ENCODE assay signal across 21 cellular contexts in genomic region chr17:50194441-50195195, GRCh38. TPM values are rescaled to one million over a fixed set of nuclear protein-coding genes. Genes with fewer than 3 reads are reported as not detected.
A peak's percentile ranks its signal among the peaks of the same experiment; 100 is the strongest.
DNase-seq lines count a peak whose midpoint lies in the region; ATAC-seq and TF ChIP-seq lines count a peak whose summit lies in the region.
"Had no signal": no experiment of that assay in that cellular context is flagged by ENCODE, and none has a peak within 500 bp of the region (broad histone marks: within the 10 kb centered on the region; RNA-seq: fewer than 3 reads in every experiment).

No MANE protein-coding gene starts in this region.

- peaks cover 0 to 31% of the 10 kb centered on the region in 2 donors for H3K4me1 ChIP-seq in right atrium auricular region
- peaks cover 36% of the 10 kb centered on the region for H3K4me1 ChIP-seq in fibroblast of lung (ENCODE audit: control insufficient read depth, extremely low read depth, insufficient read depth, low read length)
- H3K4me1 ChIP-seq in aorta (ENCODE audit: control insufficient read depth in 1 of 2, insufficient read depth in 2 of 2, low read length in 2 of 2) = no peaks in the 10 kb centered on the region

- H3K9ac ChIP-seq in fibroblast of lung (ENCODE audit: insufficient read depth, low read length) = peak overlapping the region; percentile 4

- peaks cover 95% of the 10 kb centered on the region for H3K79me2 ChIP-seq in fibroblast of lung (ENCODE audit: control insufficient read depth, insufficient read depth, low read length)

- H3K27me3 ChIP-seq in right atrium auricular region = no peaks in the 10 kb centered on the region
- H3K27me3 ChIP-seq in fibroblast of lung (ENCODE audit: control insufficient read depth, insufficient read depth, low read length) = no peaks in the 10 kb centered on the region
- no peaks in the 10 kb centered on the region for H3K27me3 ChIP-seq in aorta (ENCODE audit: control insufficient read depth in 1 of 2, insufficient read depth in 2 of 2, low read length in 1 of 2)
- H3K27me3 ChIP-seq: body of pancreas had no signal

- DNase-seq in Right ventricle myocardium superior (peak; percentile 30), right atrium auricular region (ENCODE audit: low spot score) (no peak), fibroblast of lung (ENCODE audit: low read depth in 2 of 2) (peak in 1 of 2 donors; percentile 51), posterior vena cava (ENCODE audit: low spot score) (peak; percentile 78), aorta (peak; percentile 44 to 73), ACHN (no peak), A172 (ENCODE audit: low spot score) (no peak)
- DNase-seq: activated CD4-positive, alpha-beta T cell treated with anti-CD3 and anti-CD28 coated beads, Interleukin-2, amount 50 U/mL, for 4 hours; activated naive CD4-positive, alpha-beta T cell treated with anti-CD3 and anti-CD28 coated beads for 36 hours; activated T-cell treated with anti-CD3 and anti-CD28 coated beads for 4 hours; body of pancreas; kidney glomerular epithelial cell; NCI-H1694 treated with DMSO at 0.1 percent for 48 hours; NCI-H446 treated with DMSO at 0.1 percent for 48 hours; small intestine; T-helper 1 cell; trophoblast cell had no signal

- intact Hi-C loops in Right ventricle myocardium superior (cut with DNase I) (no loop called here), posterior vena cava (cut with DNase I) (no loop called here), aorta (cut with DNase I) (loop anchor here in 1 of 2 donors (5.0 to 10.0 kb wide), 2 partner anchors 50 to 82 kb away; no protein-coding TSS in a partner anchor)

- H3K4me3 ChIP-seq in right atrium auricular region (no peak overlapping the region), fibroblast of lung (replicated peaks in 1 of 4; ENCODE audit: control extremely low read depth in 1 of 4, insufficient read depth in 1 of 4, low read depth in 3 of 4, low read length in 4 of 4) (peak overlapping the region in 1 of 4 experiments; percentile 90), aorta (ENCODE audit: low read length in 2 of 2) (no peak overlapping the region)
- H3K4me3 ChIP-seq: A549, body of pancreas, mucosa of descending colon had no signal

- peaks cover 3% of the 10 kb centered on the region for H4K20me1 ChIP-seq in fibroblast of lung (ENCODE audit: control insufficient read depth, extremely low read depth, insufficient read depth, low read length)

- in situ Hi-C loops in ACHN (cut with HindIII; ENCODE audit: low pct_ligation_motif_present, low pct_unique_long_range_greater_than_20kb, low sequenced_read_pairs) = no loop called here

- peaks cover 91% of the 10 kb centered on the region for H3K36me3 ChIP-seq in right atrium auricular region
- peaks cover 85% of the 10 kb centered on the region for H3K36me3 ChIP-seq in fibroblast of lung (ENCODE audit: control insufficient read depth, insufficient read depth, low read length)
- H3K36me3 ChIP-seq in aorta (ENCODE audit: control insufficient read depth in 1 of 2, insufficient read depth in 2 of 2, low read length in 1 of 2) = peaks cover 10 to 12% of the 10 kb centered on the region in 2 donors

- H3K9me3 ChIP-seq in right atrium auricular region (no peaks in the 10 kb centered on the region), fibroblast of lung (ENCODE audit: control insufficient read depth, insufficient read depth, low read depth, low read length) (no peaks in the 10 kb centered on the region), aorta (ENCODE audit: control insufficient read depth, low read length) (no peaks in the 10 kb centered on the region)
- H3K9me3 ChIP-seq: A549, body of pancreas, mucosa of descending colon had no signal

- H3K27ac ChIP-seq in right atrium auricular region (no peak overlapping the region), fibroblast of lung (ENCODE audit: insufficient read depth, low read length) (peak overlapping the region; percentile 58), aorta (ENCODE audit: low read depth in 1 of 2, low read length in 2 of 2) (peak overlapping the region in 1 of 2 donors; percentile 37)
- H3K27ac ChIP-seq: body of pancreas had no signal

- no peak for TF ChIP-seq CTCF in right atrium auricular region (IDR thresholded peaks at IDR 0.05)
- TF ChIP-seq CTCF in fibroblast of lung (conservative IDR thresholded peaks at IDR 0.05 in 1 of 2, IDR thresholded peaks at IDR 0.05 in 1 of 2; ENCODE audit: low read depth in 1 of 2, low read length in 2 of 2) = no peak

- ATAC-seq in Right ventricle myocardium superior (ENCODE audit: poor library complexity) = no peak
- ATAC-seq in aorta (ENCODE audit: low FRiP score) = no peak
- ATAC-seq in esophagus mucosa = no peak
- ATAC-seq: body of pancreas, mucosa of descending colon had no signal

- H2AFZ ChIP-seq in fibroblast of lung (ENCODE audit: low read length) = no peak overlapping the region

- peak overlapping the region; percentile 3 for H3K4me2 ChIP-seq in fibroblast of lung (ENCODE audit: extremely low read depth, insufficient read depth, low read length)
- H3K4me2 ChIP-seq: A549 had no signal

- WGBS in aorta, 2 donors = 66 to 67% methylated on average over 25 of the region's 25 CpGs

RNA-seq across cellular contexts. Expression of gene COL1A1, which starts 6.8 kb away (rescaled TPM):
- 28.1 TPM for total RNA-seq in Right ventricle myocardium superior
- total RNA-seq in right atrium auricular region = 100 to 1,000 TPM in 1 of 2 donors, 10 to 100 TPM in 1; 19.8 to 180 TPM
- 577 and 584 TPM in 2 replicates for total RNA-seq in fibroblast of lung
- polyA plus RNA-seq in fibroblast of lung = 541 and 604 TPM in 2 replicates
- polyA plus RNA-seq in fibroblast of lung (2012) = 2,129 and 2,873 TPM in 2 replicates
- 7,488 and 12,203 TPM in 2 replicates for polyA minus RNA-seq in fibroblast of lung (ENCODE audit: low replicate concordance)
- 1,000 to 10,000 TPM in 1 of 2 donors, 100 to 1,000 TPM in 1; 456 to 1,821 TPM for total RNA-seq in posterior vena cava
- total RNA-seq in aorta = 100 to 1,000 TPM; 400 to 948 TPM
- 100 to 1,000 TPM in 1 of 2 donors, 10 to 100 TPM in 1; 70.2 to 391 TPM for polyA plus RNA-seq in aorta
- 6.2 and 15.7 TPM in 2 replicates for total RNA-seq in A172 (2014; rRNA removed; shearing (Covaris generic))
- total RNA-seq in esophagus mucosa = 42.7 TPM

RNA-seq across cellular contexts. Expression of gene SGCA, which starts 28.8 kb away (rescaled TPM):
- total RNA-seq in Right ventricle myocardium superior (135 TPM), right atrium auricular region (100 to 1,000 TPM; 120 to 207 TPM), fibroblast of lung (4.1 and 4.3 TPM in 2 replicates), posterior vena cava (10 to 100 TPM; 87.9 to 99.0 TPM), aorta (10 to 100 TPM; 91.8 to 92.7 TPM), esophagus mucosa (0.64 TPM)
- polyA plus RNA-seq in fibroblast of lung (1.4 and 1.6 TPM in 2 replicates), aorta (100 to 1,000 TPM in 1 of 2 donors, 10 to 100 TPM in 1; 86.4 to 198 TPM)
- polyA plus RNA-seq in fibroblast of lung (2012) = 5.2 and 8.8 TPM in 2 replicates
- polyA minus RNA-seq in fibroblast of lung (ENCODE audit: low replicate concordance) = 1.7 and 5.6 TPM in 2 replicates
- total RNA-seq in A172 (2014; rRNA removed; shearing (Covaris generic)) = 0.22 and 9.3 TPM in 2 replicates
- total RNA-seq: M059J had no signal

RNA-seq across cellular contexts. Expression of gene PPP1R9B, which starts 44.1 kb away (rescaled TPM):
- total RNA-seq in Right ventricle myocardium superior (35.4 TPM), right atrium auricular region (10 to 100 TPM; 16.9 to 24.2 TPM), fibroblast of lung (41.5 and 45.5 TPM in 2 replicates), posterior vena cava (10 to 100 TPM; 51.4 to 53.7 TPM), aorta (10 to 100 TPM; 64.4 to 99.0 TPM), esophagus mucosa (26.3 TPM)
- polyA plus RNA-seq in fibroblast of lung (22.1 and 26.0 TPM in 2 replicates), aorta (10 to 100 TPM; 20.3 to 26.1 TPM)
- 37.9 and 40.6 TPM in 2 replicates for polyA plus RNA-seq in fibroblast of lung (2012)
- 25.3 and 28.3 TPM in 2 replicates for polyA minus RNA-seq in fibroblast of lung (ENCODE audit: low replicate concordance)
- total RNA-seq in A172 (2014; rRNA removed; shearing (Covaris generic)) = 19.1 and 35.5 TPM in 2 replicates

Comparison
In these comparisons a context has a peak if more than half of its experiments do, and no peak if none do; other contexts are left out.
1. DNase-seq: peak in Right ventricle myocardium superior (single experiment), posterior vena cava (single experiment) and aorta (2 of 2); none in right atrium auricular region (single experiment), ACHN (single experiment) and A172 (single experiment).